Comparison of ENCODE assay signal across 8 cellular contexts in the genomic region with DNA sequence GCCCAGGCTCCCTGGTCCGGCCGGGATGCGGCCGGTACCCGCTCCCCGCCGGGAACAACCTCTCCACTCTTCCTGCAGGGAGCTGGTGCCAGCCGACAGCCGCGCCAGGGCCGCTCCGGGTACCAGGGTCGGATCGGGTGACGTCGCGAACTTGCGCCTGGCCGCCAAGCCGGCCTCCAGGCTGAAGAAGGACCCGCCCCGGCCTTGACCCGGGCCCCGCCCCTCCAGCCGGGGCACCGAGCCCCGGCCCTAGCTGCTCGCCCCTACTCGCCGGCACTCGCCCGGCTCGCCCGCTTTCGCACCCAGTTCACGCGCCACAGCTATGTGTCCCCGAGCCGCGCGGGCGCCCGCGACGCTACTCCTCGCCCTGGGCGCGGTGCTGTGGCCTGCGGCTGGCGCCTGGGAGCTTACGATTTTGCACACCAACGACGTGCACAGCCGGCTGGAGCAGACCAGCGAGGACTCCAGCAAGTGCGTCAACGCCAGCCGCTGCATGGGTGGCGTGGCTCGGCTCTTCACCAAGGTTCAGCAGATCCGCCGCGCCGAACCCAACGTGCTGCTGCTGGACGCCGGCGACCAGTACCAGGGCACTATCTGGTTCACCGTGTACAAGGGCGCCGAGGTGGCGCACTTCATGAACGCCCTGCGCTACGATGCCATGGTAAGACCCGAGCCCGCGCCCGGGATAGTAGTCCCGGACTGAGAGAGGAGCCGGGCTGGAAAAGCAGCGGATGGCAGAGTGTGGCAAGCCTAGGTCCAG. TPM values are rescaled to one million over a fixed set of nuclear protein-coding genes. Genes with fewer than 3 reads are reported as not detected.
DNase-seq lines count a peak whose midpoint lies in the region; ATAC-seq and TF ChIP-seq lines count a peak whose summit lies in the region.

NT5E (plus strand) TSS at position 266 of the 760 bp plus-strand sequence; CDS start at position 323, 57 bp downstream.

- WGBS in right lobe of liver (ENCODE audit: insufficient coverage, low coverage, low lambda C conversion rate, missing lambda C conversion rate) = 0% methylated on average over 18 of the region's 82 CpGs

- TF ChIP-seq POLR2A in right lobe of liver (IDR thresholded peaks at IDR 0.05) = peak; percentile 76

- TF ChIP-seq CTCF in GM20000 (IDR thresholded peaks at IDR 0.05; ENCODE audit: extremely low read depth, missing control alignments) (peak; percentile 16), VCaP (conservative IDR thresholded peaks at IDR 0.05) (no peak; the same call in 1 of the 2 replicates), dorsolateral prefrontal cortex (IDR thresholded peaks at IDR 0.05 in 54 of 56, conservative IDR thresholded peaks at IDR 0.05 in 2 of 56; ENCODE audit: low read depth in 1 of 56, partially characterized antibody in 56 of 56) (peak in 2 of 56 donors; percentile 6 to 17), right lobe of liver (IDR thresholded peaks at IDR 0.05) (no peak)

- no peaks in the 10 kb centered on the region for H3K9me3 ChIP-seq in right lobe of liver

- H3K36me3 ChIP-seq in right lobe of liver = no peaks in the 10 kb centered on the region

- ATAC-seq in HG03575 (IDR thresholded peaks at IDR 0.05; ENCODE audit: extremely low read depth, insufficient number of reproducible peaks, low FRiP score, unreplicated experiment) = peak; percentile 26
- peak; percentile 78 to 92 (median 86) for ATAC-seq in right lobe of liver

- intact Hi-C loops in dorsolateral prefrontal cortex (cut with DNase I) = no loop called here
- intact Hi-C loops in right lobe of liver (cut with DNase I) = no loop called here

- H3K27ac ChIP-seq in VCaP (peak within 1 kb of the TSS; percentile 66), dorsolateral prefrontal cortex (peak within 1 kb of the TSS in 56 of 59 donors; percentile 5 to 90 (median 75)), right lobe of liver (peak within 1 kb of the TSS; percentile 52 to 87 (median 86))

- DNase-seq in Daoy (ENCODE audit: low read depth) = peak; percentile 87
- peak; percentile 90 for DNase-seq in GM20000 (ENCODE audit: low spot score)
- DNase-seq in dorsolateral prefrontal cortex = peak in 9 of 10 donors; percentile 5 to 74 (median 55)
- peak; percentile 88 to 95 (median 94) for DNase-seq in right lobe of liver
- peak; percentile 33 for DNase-seq in stimulated activated CD8-positive, alpha-beta memory T cell treated with anti-CD3 and anti-CD28 coated beads, Interleukin-4, amount 100 ng/mL, for 24 hours (ENCODE audit: low read depth)
- no peak for DNase-seq in GDM1 (lab: John Stamatoyannopoulos, UW)

- peaks cover 0 to 29% (median 0%) of the 10 kb centered on the region in 45 donors for H3K27me3 ChIP-seq in dorsolateral prefrontal cortex
- no peaks in the 10 kb centered on the region for H3K27me3 ChIP-seq in right lobe of liver

- H3K4me3 ChIP-seq in dorsolateral prefrontal cortex (peak within 1 kb of the TSS; percentile 45 to 82 (median 68)), right lobe of liver (peak within 1 kb of the TSS; percentile 60 to 67 (median 63))

- peaks cover 0 to 18% (median 10%) of the 10 kb centered on the region in 4 donors for H3K4me1 ChIP-seq in right lobe of liver

RNA-seq across cellular contexts. Expression of gene NT5E, which starts in this region (rescaled TPM):
- 129 and 139 TPM in 2 replicates for total RNA-seq in Daoy (2014; rRNA removed; shearing (Covaris generic))
- total RNA-seq in dorsolateral prefrontal cortex = 10 to 100 TPM in 86 of 120 experiments, 1 to 10 TPM in 34; 4.7 to 32.8 (median 12.1) TPM
- 10 to 100 TPM; 19.3 to 31.8 (median 25.8) TPM for total RNA-seq in right lobe of liver
